1 cellular context compared by ENCODE assay signal in the genomic region with DNA sequence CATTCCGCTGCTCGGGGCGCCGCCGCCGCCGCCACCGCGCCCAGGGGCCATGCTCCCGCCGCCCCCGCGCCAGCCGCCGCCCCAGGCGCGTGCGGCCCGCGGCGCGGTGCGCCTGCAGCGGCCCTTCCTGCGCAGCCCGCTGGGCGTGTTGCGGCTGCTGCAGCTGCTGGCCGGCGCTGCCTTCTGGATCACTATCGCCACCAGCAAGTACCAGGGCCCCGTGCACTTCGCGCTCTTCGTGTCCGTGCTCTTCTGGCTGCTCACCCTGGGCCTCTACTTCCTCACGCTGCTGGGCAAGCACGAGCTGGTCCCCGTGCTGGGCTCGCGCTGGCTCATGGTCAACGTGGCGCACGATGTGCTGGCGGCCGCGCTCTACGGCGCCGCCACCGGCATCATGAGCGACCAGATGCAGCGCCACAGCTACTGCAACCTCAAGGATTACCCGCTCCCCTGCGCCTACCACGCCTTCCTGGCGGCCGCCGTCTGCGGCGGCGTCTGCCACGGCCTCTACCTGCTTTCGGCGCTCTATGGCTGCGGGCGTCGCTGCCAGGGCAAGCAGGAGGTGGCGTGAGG.
TF ChIP-seq lines count a peak whose summit lies in the region.

No MANE protein-coding gene starts in this region.

TF ChIP-seq in WTC11, 78 proteins besides CTCF, POLR2A, EP300 and RAD21 (continued from another document and continues in another):
- TF ChIP-seq, protein P1, sequence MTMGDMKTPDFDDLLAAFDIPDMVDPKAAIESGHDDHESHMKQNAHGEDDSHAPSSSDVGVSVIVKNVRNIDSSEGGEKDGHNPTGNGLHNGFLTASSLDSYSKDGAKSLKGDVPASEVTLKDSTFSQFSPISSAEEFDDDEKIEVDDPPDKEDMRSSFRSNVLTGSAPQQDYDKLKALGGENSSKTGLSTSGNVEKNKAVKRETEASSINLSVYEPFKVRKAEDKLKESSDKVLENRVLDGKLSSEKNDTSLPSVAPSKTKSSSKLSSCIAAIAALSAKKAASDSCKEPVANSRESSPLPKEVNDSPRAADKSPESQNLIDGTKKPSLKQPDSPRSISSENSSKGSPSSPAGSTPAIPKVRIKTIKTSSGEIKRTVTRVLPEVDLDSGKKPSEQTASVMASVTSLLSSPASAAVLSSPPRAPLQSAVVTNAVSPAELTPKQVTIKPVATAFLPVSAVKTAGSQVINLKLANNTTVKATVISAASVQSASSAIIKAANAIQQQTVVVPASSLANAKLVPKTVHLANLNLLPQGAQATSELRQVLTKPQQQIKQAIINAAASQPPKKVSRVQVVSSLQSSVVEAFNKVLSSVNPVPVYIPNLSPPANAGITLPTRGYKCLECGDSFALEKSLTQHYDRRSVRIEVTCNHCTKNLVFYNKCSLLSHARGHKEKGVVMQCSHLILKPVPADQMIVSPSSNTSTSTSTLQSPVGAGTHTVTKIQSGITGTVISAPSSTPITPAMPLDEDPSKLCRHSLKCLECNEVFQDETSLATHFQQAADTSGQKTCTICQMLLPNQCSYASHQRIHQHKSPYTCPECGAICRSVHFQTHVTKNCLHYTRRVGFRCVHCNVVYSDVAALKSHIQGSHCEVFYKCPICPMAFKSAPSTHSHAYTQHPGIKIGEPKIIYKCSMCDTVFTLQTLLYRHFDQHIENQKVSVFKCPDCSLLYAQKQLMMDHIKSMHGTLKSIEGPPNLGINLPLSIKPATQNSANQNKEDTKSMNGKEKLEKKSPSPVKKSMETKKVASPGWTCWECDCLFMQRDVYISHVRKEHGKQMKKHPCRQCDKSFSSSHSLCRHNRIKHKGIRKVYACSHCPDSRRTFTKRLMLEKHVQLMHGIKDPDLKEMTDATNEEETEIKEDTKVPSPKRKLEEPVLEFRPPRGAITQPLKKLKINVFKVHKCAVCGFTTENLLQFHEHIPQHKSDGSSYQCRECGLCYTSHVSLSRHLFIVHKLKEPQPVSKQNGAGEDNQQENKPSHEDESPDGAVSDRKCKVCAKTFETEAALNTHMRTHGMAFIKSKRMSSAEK (CRISPR knock-in tag; IDR thresholded peaks at IDR 0.05; ENCODE audit: borderline replicate concordance): no peak
- TF ChIP-seq SMAD3 (CRISPR knock-in tag; IDR thresholded peaks at IDR 0.05; ENCODE audit: borderline replicate concordance) (peak; percentile 86), JAZF1 (CRISPR knock-in tag; IDR thresholded peaks at IDR 0.05) (no peak), NFE2L1 (CRISPR knock-in tag; IDR thresholded peaks at IDR 0.05) (no peak; the same call in 1 of the 2 replicates), ZNF396 (CRISPR knock-in tag; IDR thresholded peaks at IDR 0.05; ENCODE audit: borderline replicate concordance) (no peak), ELF4 (CRISPR knock-in tag; IDR thresholded peaks at IDR 0.05; ENCODE audit: low read depth) (no peak), FOXP1 (CRISPR knock-in tag; IDR thresholded peaks at IDR 0.05; ENCODE audit: borderline replicate concordance) (peak; percentile 78; the same call in 1 of the 2 replicates), ZNF232 (CRISPR knock-in tag; IDR thresholded peaks at IDR 0.05) (peak; percentile 65; the same call in 1 of the 2 replicates), SMAD4 (CRISPR knock-in tag; IDR thresholded peaks at IDR 0.05) (no peak), FOXJ3 (CRISPR knock-in tag; IDR thresholded peaks at IDR 0.05; ENCODE audit: borderline replicate concordance) (no peak), GRHL2 (CRISPR knock-in tag; IDR thresholded peaks at IDR 0.05; ENCODE audit: insufficient replicate concordance, severe bottlenecking) (no peak), ETV6 (CRISPR knock-in tag; IDR thresholded peaks at IDR 0.05) (0 out of 2 replicates have a peak, but pooled peaks have one; percentile 29), HMGA2 (CRISPR knock-in tag; IDR thresholded peaks at IDR 0.05) (no peak), ZNF219 (CRISPR knock-in tag; IDR thresholded peaks at IDR 0.05; ENCODE audit: borderline replicate concordance) (peak; percentile 92; the same call in 1 of the 2 replicates), EMX1 (CRISPR knock-in tag; IDR thresholded peaks at IDR 0.05) (no peak), IRF2 (CRISPR knock-in tag; IDR thresholded peaks at IDR 0.05; ENCODE audit: borderline replicate concordance, low read depth) (no peak), MXD4 (CRISPR knock-in tag; IDR thresholded peaks at IDR 0.05; ENCODE audit: borderline replicate concordance) (no peak), RORB (CRISPR knock-in tag; IDR thresholded peaks at IDR 0.05) (no peak), JUN (CRISPR knock-in tag; IDR thresholded peaks at IDR 0.05) (0 out of 2 replicates have a peak, but pooled peaks have one; percentile 25), NR1H2 (CRISPR knock-in tag; IDR thresholded peaks at IDR 0.05) (no peak), ZNF138 (CRISPR knock-in tag; conservative IDR thresholded peaks at IDR 0.05) (peak; percentile 70; the same call in 1 of the 2 replicates), RELA (CRISPR knock-in tag; IDR thresholded peaks at IDR 0.05; ENCODE audit: borderline replicate concordance) (peak; percentile 90), ZNF263 (CRISPR knock-in tag; IDR thresholded peaks at IDR 0.05; ENCODE audit: low read depth) (0 out of 2 replicates have a peak, but pooled peaks have one; percentile 34)
- TF ChIP-seq, protein P2, sequence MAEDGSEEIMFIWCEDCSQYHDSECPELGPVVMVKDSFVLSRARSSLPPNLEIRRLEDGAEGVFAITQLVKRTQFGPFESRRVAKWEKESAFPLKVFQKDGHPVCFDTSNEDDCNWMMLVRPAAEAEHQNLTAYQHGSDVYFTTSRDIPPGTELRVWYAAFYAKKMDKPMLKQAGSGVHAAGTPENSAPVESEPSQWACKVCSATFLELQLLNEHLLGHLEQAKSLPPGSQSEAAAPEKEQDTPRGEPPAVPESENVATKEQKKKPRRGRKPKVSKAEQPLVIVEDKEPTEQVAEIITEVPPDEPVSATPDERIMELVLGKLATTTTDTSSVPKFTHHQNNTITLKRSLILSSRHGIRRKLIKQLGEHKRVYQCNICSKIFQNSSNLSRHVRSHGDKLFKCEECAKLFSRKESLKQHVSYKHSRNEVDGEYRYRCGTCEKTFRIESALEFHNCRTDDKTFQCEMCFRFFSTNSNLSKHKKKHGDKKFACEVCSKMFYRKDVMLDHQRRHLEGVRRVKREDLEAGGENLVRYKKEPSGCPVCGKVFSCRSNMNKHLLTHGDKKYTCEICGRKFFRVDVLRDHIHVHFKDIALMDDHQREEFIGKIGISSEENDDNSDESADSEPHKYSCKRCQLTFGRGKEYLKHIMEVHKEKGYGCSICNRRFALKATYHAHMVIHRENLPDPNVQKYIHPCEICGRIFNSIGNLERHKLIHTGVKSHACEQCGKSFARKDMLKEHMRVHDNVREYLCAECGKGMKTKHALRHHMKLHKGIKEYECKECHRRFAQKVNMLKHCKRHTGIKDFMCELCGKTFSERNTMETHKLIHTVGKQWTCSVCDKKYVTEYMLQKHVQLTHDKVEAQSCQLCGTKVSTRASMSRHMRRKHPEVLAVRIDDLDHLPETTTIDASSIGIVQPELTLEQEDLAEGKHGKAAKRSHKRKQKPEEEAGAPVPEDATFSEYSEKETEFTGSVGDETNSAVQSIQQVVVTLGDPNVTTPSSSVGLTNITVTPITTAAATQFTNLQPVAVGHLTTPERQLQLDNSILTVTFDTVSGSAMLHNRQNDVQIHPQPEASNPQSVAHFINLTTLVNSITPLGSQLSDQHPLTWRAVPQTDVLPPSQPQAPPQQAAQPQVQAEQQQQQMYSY (CRISPR knock-in tag; IDR thresholded peaks at IDR 0.05): no peak; the same call in 1 of the 2 replicates
- TF ChIP-seq, protein P3, sequence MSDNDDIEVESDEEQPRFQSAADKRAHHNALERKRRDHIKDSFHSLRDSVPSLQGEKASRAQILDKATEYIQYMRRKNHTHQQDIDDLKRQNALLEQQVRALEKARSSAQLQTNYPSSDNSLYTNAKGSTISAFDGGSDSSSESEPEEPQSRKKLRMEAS (CRISPR knock-in tag; IDR thresholded peaks at IDR 0.05): peak; percentile 91
- TF ChIP-seq, protein P4, sequence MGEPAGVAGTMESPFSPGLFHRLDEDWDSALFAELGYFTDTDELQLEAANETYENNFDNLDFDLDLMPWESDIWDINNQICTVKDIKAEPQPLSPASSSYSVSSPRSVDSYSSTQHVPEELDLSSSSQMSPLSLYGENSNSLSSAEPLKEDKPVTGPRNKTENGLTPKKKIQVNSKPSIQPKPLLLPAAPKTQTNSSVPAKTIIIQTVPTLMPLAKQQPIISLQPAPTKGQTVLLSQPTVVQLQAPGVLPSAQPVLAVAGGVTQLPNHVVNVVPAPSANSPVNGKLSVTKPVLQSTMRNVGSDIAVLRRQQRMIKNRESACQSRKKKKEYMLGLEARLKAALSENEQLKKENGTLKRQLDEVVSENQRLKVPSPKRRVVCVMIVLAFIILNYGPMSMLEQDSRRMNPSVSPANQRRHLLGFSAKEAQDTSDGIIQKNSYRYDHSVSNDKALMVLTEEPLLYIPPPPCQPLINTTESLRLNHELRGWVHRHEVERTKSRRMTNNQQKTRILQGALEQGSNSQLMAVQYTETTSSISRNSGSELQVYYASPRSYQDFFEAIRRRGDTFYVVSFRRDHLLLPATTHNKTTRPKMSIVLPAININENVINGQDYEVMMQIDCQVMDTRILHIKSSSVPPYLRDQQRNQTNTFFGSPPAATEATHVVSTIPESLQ (CRISPR knock-in tag; IDR thresholded peaks at IDR 0.05): no peak
- TF ChIP-seq, protein P5, sequence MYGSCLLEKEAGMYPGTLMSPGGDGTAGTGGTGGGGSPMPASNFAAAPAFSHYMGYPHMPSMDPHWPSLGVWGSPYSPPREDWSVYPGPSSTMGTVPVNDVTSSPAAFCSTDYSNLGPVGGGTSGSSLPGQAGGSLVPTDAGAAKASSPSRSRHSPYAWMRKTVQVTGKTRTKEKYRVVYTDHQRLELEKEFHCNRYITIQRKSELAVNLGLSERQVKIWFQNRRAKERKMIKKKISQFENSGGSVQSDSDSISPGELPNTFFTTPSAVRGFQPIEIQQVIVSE (CRISPR knock-in tag; IDR thresholded peaks at IDR 0.05; ENCODE audit: borderline replicate concordance): no peak
- TF ChIP-seq, protein P6, sequence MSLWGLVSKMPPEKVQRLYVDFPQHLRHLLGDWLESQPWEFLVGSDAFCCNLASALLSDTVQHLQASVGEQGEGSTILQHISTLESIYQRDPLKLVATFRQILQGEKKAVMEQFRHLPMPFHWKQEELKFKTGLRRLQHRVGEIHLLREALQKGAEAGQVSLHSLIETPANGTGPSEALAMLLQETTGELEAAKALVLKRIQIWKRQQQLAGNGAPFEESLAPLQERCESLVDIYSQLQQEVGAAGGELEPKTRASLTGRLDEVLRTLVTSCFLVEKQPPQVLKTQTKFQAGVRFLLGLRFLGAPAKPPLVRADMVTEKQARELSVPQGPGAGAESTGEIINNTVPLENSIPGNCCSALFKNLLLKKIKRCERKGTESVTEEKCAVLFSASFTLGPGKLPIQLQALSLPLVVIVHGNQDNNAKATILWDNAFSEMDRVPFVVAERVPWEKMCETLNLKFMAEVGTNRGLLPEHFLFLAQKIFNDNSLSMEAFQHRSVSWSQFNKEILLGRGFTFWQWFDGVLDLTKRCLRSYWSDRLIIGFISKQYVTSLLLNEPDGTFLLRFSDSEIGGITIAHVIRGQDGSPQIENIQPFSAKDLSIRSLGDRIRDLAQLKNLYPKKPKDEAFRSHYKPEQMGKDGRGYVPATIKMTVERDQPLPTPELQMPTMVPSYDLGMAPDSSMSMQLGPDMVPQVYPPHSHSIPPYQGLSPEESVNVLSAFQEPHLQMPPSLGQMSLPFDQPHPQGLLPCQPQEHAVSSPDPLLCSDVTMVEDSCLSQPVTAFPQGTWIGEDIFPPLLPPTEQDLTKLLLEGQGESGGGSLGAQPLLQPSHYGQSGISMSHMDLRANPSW (CRISPR knock-in tag; conservative IDR thresholded peaks at IDR 0.05; ENCODE audit: low read depth): no peak
- TF ChIP-seq, protein P7, sequence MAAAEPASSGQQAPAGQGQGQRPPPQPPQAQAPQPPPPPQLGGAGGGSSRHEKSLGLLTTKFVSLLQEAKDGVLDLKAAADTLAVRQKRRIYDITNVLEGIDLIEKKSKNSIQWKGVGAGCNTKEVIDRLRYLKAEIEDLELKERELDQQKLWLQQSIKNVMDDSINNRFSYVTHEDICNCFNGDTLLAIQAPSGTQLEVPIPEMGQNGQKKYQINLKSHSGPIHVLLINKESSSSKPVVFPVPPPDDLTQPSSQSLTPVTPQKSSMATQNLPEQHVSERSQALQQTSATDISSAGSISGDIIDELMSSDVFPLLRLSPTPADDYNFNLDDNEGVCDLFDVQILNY (CRISPR knock-in tag; IDR thresholded peaks at IDR 0.05): no peak; the same call in 1 of the 2 replicates
- TF ChIP-seq, protein P8, sequence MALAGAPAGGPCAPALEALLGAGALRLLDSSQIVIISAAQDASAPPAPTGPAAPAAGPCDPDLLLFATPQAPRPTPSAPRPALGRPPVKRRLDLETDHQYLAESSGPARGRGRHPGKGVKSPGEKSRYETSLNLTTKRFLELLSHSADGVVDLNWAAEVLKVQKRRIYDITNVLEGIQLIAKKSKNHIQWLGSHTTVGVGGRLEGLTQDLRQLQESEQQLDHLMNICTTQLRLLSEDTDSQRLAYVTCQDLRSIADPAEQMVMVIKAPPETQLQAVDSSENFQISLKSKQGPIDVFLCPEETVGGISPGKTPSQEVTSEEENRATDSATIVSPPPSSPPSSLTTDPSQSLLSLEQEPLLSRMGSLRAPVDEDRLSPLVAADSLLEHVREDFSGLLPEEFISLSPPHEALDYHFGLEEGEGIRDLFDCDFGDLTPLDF (CRISPR knock-in tag; IDR thresholded peaks at IDR 0.05): 0 out of 2 replicates have a peak, but pooled peaks have one; percentile 43
- TF ChIP-seq, protein P9, sequence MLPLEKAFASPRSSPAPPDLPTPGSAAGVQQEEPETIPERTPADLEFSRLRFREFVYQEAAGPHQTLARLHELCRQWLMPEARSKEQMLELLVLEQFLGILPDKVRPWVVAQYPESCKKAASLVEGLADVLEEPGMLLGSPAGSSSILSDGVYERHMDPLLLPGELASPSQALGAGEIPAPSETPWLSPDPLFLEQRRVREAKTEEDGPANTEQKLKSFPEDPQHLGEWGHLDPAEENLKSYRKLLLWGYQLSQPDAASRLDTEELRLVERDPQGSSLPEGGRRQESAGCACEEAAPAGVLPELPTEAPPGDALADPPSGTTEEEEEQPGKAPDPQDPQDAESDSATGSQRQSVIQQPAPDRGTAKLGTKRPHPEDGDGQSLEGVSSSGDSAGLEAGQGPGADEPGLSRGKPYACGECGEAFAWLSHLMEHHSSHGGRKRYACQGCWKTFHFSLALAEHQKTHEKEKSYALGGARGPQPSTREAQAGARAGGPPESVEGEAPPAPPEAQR (CRISPR knock-in tag; IDR thresholded peaks at IDR 0.05): no peak
- TF ChIP-seq, protein P10, sequence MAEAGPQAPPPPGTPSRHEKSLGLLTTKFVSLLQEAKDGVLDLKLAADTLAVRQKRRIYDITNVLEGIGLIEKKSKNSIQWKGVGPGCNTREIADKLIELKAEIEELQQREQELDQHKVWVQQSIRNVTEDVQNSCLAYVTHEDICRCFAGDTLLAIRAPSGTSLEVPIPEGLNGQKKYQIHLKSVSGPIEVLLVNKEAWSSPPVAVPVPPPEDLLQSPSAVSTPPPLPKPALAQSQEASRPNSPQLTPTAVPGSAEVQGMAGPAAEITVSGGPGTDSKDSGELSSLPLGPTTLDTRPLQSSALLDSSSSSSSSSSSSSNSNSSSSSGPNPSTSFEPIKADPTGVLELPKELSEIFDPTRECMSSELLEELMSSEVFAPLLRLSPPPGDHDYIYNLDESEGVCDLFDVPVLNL (CRISPR knock-in tag; IDR thresholded peaks at IDR 0.05; ENCODE audit: borderline replicate concordance, low read depth): no peak
- TF ChIP-seq, protein P11, sequence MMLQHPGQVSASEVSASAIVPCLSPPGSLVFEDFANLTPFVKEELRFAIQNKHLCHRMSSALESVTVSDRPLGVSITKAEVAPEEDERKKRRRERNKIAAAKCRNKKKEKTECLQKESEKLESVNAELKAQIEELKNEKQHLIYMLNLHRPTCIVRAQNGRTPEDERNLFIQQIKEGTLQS (CRISPR knock-in tag; conservative IDR thresholded peaks at IDR 0.05): no peak; the same call in 1 of the 2 replicates
